21 cellular contexts compared by ENCODE assay signal in genomic region chr6:125764105-125764671, GRCh38. TPM values are rescaled to one million over a fixed set of nuclear protein-coding genes. Genes with fewer than 3 reads are reported as not detected.
"Had no signal": no experiment of that assay in that cellular context is flagged by ENCODE, and none has a peak within 500 bp of the region (broad histone marks: within the 10 kb centered on the region; RNA-seq: fewer than 3 reads in every experiment).

No MANE protein-coding gene starts in this region.

- H3K9me3 ChIP-seq: transverse colon, uterus had no signal

- H3K36me3 ChIP-seq: transverse colon, uterus had no signal

- DNase-seq: activated CD4-positive, alpha-beta T cell treated with anti-CD3 and anti-CD28 coated beads, Interleukin-2, amount 50 U/mL, for 1 hour; activated CD8-positive, alpha-beta memory T cell treated with anti-CD3 and anti-CD28 coated beads, Interleukin-2, amount 50 U/mL, for 4 hours; activated effector memory CD4-positive, alpha-beta T cell treated with anti-CD3 and anti-CD28 coated beads, Interleukin-2, amount 50 U/mL, for 16 hours; activated naive CD4-positive, alpha-beta T cell treated with anti-CD3 and anti-CD28 coated beads, Interleukin-2, amount 50 U/mL, for 16 hours; activated T-cell treated with anti-CD3 and anti-CD28 coated beads, Interleukin-2, amount 50 U/mL, for 48 hours; foreskin keratinocyte; glutamatergic neuron; hippocampal formation; left colon; occipital lobe; posterior cingulate gyrus; stimulated activated naive B cell treated with anti-CD40 and anti-IgM and Interleukin-4, amounts not matched to agents 10 μg/mL and 1 μg/mL and 100 μg/mL, for 72 hours; transverse colon; uterus had no signal

- FAIRE-seq: bronchial epithelial cell, islet of Langerhans had no signal

- H3K4me3 ChIP-seq: transverse colon, uterus had no signal

- H3K27ac ChIP-seq: foreskin keratinocyte, transverse colon, uterus had no signal

- ATAC-seq: foreskin keratinocyte; left colon; stimulated activated naive B cell treated with anti-CD40 and anti-IgM and Interleukin-4, amounts not matched to agents 10 μg/mL and 1 μg/mL and 100 μg/mL, for 72 hours had no signal

- H3K9me3 Mint-ChIP-seq: stimulated activated naive B cell treated with anti-CD40 and anti-IgM and Interleukin-4, amounts not matched to agents 10 μg/mL and 1 μg/mL and 100 μg/mL, for 72 hours had no signal

- H3K4me3 Mint-ChIP-seq: stimulated activated naive B cell treated with anti-CD40 and anti-IgM and Interleukin-4, amounts not matched to agents 10 μg/mL and 1 μg/mL and 100 μg/mL, for 72 hours had no signal

- H3K4me1 ChIP-seq: foreskin keratinocyte, transverse colon, uterus had no signal

- H3K27ac Mint-ChIP-seq: stimulated activated naive B cell treated with anti-CD40 and anti-IgM and Interleukin-4, amounts not matched to agents 10 μg/mL and 1 μg/mL and 100 μg/mL, for 72 hours had no signal

- H3K27me3 ChIP-seq: uterus had no signal

RNA-seq across cellular contexts. Expression of gene HEY2, which starts 14.8 kb away (rescaled TPM):
- total RNA-seq: bronchial epithelial cell; epithelial cell of proximal tubule; fibroblast of lung; foreskin keratinocyte; lung microvascular endothelial cell; renal cortical epithelial cell; T-helper 1 cell treated with Interleukin-12 subunit alpha and Interleukin-12 subunit beta and Interleukin-4 antibody, amounts not matched to agents 30 ng/mL and 1 ng/mL, for 36 hours had no signal
- polyA plus RNA-seq: fibroblast of lung, foreskin keratinocyte had no signal
